Comparison of ENCODE assay signal across 8 cellular contexts in genomic region chr4:80989921-80990544, GRCh38. TPM values are rescaled to one million over a fixed set of nuclear protein-coding genes. Genes with fewer than 3 reads are reported as not detected.
A peak's percentile ranks its signal among the peaks of the same experiment; 100 is the strongest.
DNase-seq lines count a peak whose midpoint lies in the region; ATAC-seq and TF ChIP-seq lines count a peak whose summit lies in the region.

No MANE protein-coding gene starts in this region.

- no peak overlapping the region for H3K56ac ChIP-seq in IMR-90 (ENCODE audit: extremely low read depth, insufficient read depth, low read length)

- no peak overlapping the region for H2BK15ac ChIP-seq in IMR-90 (ENCODE audit: low read depth, low read length)

- TF ChIP-seq CTCF in GM20000 (IDR thresholded peaks at IDR 0.05; ENCODE audit: extremely low read depth, missing control alignments) (peak; percentile 27), IMR-90 (conservative IDR thresholded peaks at IDR 0.05; ENCODE audit: low read depth, low read length) (peak; percentile 68)

- POLR2A ChIA-PET in IMR-90 (lab: Charles Lee; ENCODE audit: unreplicated experiment): no interaction called here

- no peak overlapping the region for H4K5ac ChIP-seq in IMR-90 (ENCODE audit: low read depth, low read length)

- no peak overlapping the region for H3K23ac ChIP-seq in IMR-90 (ENCODE audit: low read depth, low read length)

- peak; percentile 63 for TF ChIP-seq RAD21 in IMR-90 (IDR thresholded peaks at IDR 0.05; ENCODE audit: low read length)

- H2BK120ac ChIP-seq in IMR-90 (ENCODE audit: low read depth, low read length): no peak overlapping the region

- no peak overlapping the region for H4K91ac ChIP-seq in IMR-90 (ENCODE audit: insufficient read depth, low read depth, low read length)

- H3K4me3 ChIP-seq in IMR-90 (ENCODE audit: insufficient read depth, low read depth, low read length): no peak overlapping the region

- no peak for TF ChIP-seq POLR2A in IMR-90 (IDR thresholded peaks at IDR 0.05; ENCODE audit: low read depth, low read length)

- H3K27ac ChIP-seq in IMR-90 (ENCODE audit: insufficient read depth, low read length): no peak overlapping the region

- H3K4ac ChIP-seq in IMR-90 (ENCODE audit: low read depth, low read length): no peak overlapping the region

- H4K20me1 ChIP-seq in IMR-90 (ENCODE audit: insufficient read depth, low read length): no peaks in the 10 kb centered on the region

- H3K4me1 ChIP-seq in IMR-90 (ENCODE audit: control insufficient read depth, insufficient read depth, low read length): no peaks in the 10 kb centered on the region

- no peak overlapping the region for H2BK5ac ChIP-seq in IMR-90 (ENCODE audit: low read depth, low read length, poor library complexity, severe bottlenecking)

- H3K79me1 ChIP-seq in IMR-90 (ENCODE audit: low read depth in 1 of 2, low read length in 2 of 2): no peaks in the 10 kb centered on the region

- H3K9me3 ChIP-seq in IMR-90 (ENCODE audit: control insufficient read depth, insufficient read depth, low read length): no peaks in the 10 kb centered on the region

- WGBS in IMR-90 (ENCODE audit: extremely low coverage in 2 of 2, insufficient read length in 1 of 2), 2 experiments: no CpG with 5 or more reads among the region's 2 CpGs

- H2AFZ ChIP-seq in IMR-90 (replicated peaks; ENCODE audit: low read length, poor library complexity): peak overlapping the region; percentile 47

- dilution Hi-C loops in IMR-90 (cut with HindIII; ENCODE audit: low sequenced_read_pairs, unreplicated experiment): loop anchor here (25.0 kb wide), 1 partner anchor 628 kb away; no protein-coding TSS in a partner anchor

- H3K27me3 Mint-ChIP-seq in activated T-helper 1 cell treated with anti-CD3 and anti-CD28 coated beads, Interleukin-12 subunit alpha, Interleukin-12 subunit beta, Interleukin-2, Interleukin-4 antibody, amounts not matched to agents 30 ng/mL and 10 ng/mL and 1 ng/mL, durations not matched to agents 14 hours and 24 hours and 36 hours (ENCODE audit: insufficient read depth): no peaks in the 10 kb centered on the region

- H2AK5ac ChIP-seq in IMR-90 (ENCODE audit: low read depth, low read length): no peak overlapping the region

- no peaks in the 10 kb centered on the region for H3K36me3 ChIP-seq in IMR-90 (ENCODE audit: control insufficient read depth, insufficient read depth, low read length)

- intact Hi-C loops in IMR-90 (cut with micrococcal nuclease): loop anchor here (1.0 to 2.0 kb wide), 3 partner anchors 51 to 628 kb away; no protein-coding TSS in a partner anchor
- intact Hi-C loops in activated T-helper 1 cell treated with anti-CD3 and anti-CD28 coated beads, Interleukin-12 subunit alpha, Interleukin-12 subunit beta, Interleukin-2, Interleukin-4 antibody, amounts not matched to agents 30 ng/mL and 10 ng/mL and 1 ng/mL, durations not matched to agents 14 hours and 24 hours and 36 hours (cut with micrococcal nuclease): loop anchor here (1.0 kb wide), 2 partner anchors 624 to 628 kb away; no protein-coding TSS in a partner anchor

- H3K27ac Mint-ChIP-seq in activated T-helper 1 cell treated with anti-CD3 and anti-CD28 coated beads, Interleukin-12 subunit alpha, Interleukin-12 subunit beta, Interleukin-2, Interleukin-4 antibody, amounts not matched to agents 30 ng/mL and 10 ng/mL and 1 ng/mL, durations not matched to agents 14 hours and 24 hours and 36 hours: no peak overlapping the region

- H3K14ac ChIP-seq in IMR-90 (replicated peaks; ENCODE audit: low read depth, low read length): no peak overlapping the region

- H3K9me1 ChIP-seq in IMR-90 (ENCODE audit: insufficient read depth, low read length): no peaks in the 10 kb centered on the region

- peaks cover 5% of the 10 kb centered on the region for H3K27me3 ChIP-seq in IMR-90 (ENCODE audit: control insufficient read depth, insufficient read depth, low read length)

- no peaks in the 10 kb centered on the region for H3K9me3 Mint-ChIP-seq in activated T-helper 1 cell treated with anti-CD3 and anti-CD28 coated beads, Interleukin-12 subunit alpha, Interleukin-12 subunit beta, Interleukin-2, Interleukin-4 antibody, amounts not matched to agents 30 ng/mL and 10 ng/mL and 1 ng/mL, durations not matched to agents 14 hours and 24 hours and 36 hours

- peak; percentile 66 for ATAC-seq in IMR-90 (ENCODE audit: low read depth)

- no peak overlapping the region for H4K8ac ChIP-seq in IMR-90 (ENCODE audit: low read depth in 2 of 2, low read length in 2 of 2)

- H3K4me2 ChIP-seq in IMR-90 (ENCODE audit: low read depth, low read length): no peak overlapping the region

- in situ Hi-C loops in IMR-90 (cut with MboI; ENCODE audit: low sequenced_read_pairs): loop anchor here (5.0 kb wide), 1 partner anchor 628 kb away; no protein-coding TSS in a partner anchor

- H3K36me3 Mint-ChIP-seq in activated T-helper 1 cell treated with anti-CD3 and anti-CD28 coated beads, Interleukin-12 subunit alpha, Interleukin-12 subunit beta, Interleukin-2, Interleukin-4 antibody, amounts not matched to agents 30 ng/mL and 10 ng/mL and 1 ng/mL, durations not matched to agents 14 hours and 24 hours and 36 hours (ENCODE audit: low read depth): no peaks in the 10 kb centered on the region

- DNase-seq in NCI-H524 (lab: John Stamatoyannopoulos, UW) (peak; percentile 5 to 40), NCI-H524 treated with DMSO at 0.1 percent for 48 hours (lab: John Stamatoyannopoulos, UW) (no peak), GM20000 (ENCODE audit: low spot score) (peak; percentile 29), IMR-90 (peak; percentile 73), OCI-M2 (lab: John Stamatoyannopoulos, UW; ENCODE audit: unreplicated experiment) (peak; percentile 13), dermis microvascular lymphatic vessel endothelial cell (ENCODE audit: low read depth in 2 of 2) (peak; percentile 16 to 59), middle frontal gyrus (ENCODE audit: extremely low spot score, low spot score) (peak; percentile 57)
- DNase-seq in activated T-helper 1 cell treated with anti-CD3 and anti-CD28 coated beads, Interleukin-12 subunit alpha, Interleukin-12 subunit beta, Interleukin-2, Interleukin-4 antibody, amounts not matched to agents 30 ng/mL and 10 ng/mL and 1 ng/mL, durations not matched to agents 14 hours and 24 hours and 36 hours (ENCODE audit: low spot score): no peak

- no peak overlapping the region for H3K4me3 Mint-ChIP-seq in activated T-helper 1 cell treated with anti-CD3 and anti-CD28 coated beads, Interleukin-12 subunit alpha, Interleukin-12 subunit beta, Interleukin-2, Interleukin-4 antibody, amounts not matched to agents 30 ng/mL and 10 ng/mL and 1 ng/mL, durations not matched to agents 14 hours and 24 hours and 36 hours

- CTCF ChIA-PET in IMR-90 (lab: Yijun Ruan, JAX): interaction anchor here (0.7 to 3.4 kb wide), 8 partner anchors 9 to 628 kb away, joined by 3 to 25 read pairs (median 4); partner anchors contain the start of gene BMP3

- no peak overlapping the region for H3K9ac ChIP-seq in IMR-90 (ENCODE audit: low read depth, low read length)

- H3K18ac ChIP-seq in IMR-90 (ENCODE audit: low read depth, low read length): no peak overlapping the region

- BruUV-seq in IMR-90 (replicated peaks; lab: Mats Ljungman, UMichigan): no TSS peak

- no peaks in the 10 kb centered on the region for H3K4me1 Mint-ChIP-seq in activated T-helper 1 cell treated with anti-CD3 and anti-CD28 coated beads, Interleukin-12 subunit alpha, Interleukin-12 subunit beta, Interleukin-2, Interleukin-4 antibody, amounts not matched to agents 30 ng/mL and 10 ng/mL and 1 ng/mL, durations not matched to agents 14 hours and 24 hours and 36 hours (ENCODE audit: low read depth)

- no peak overlapping the region for H2AK9ac ChIP-seq in IMR-90 (replicated peaks; ENCODE audit: low read depth, low read length, poor library complexity)

- H2BK20ac ChIP-seq in IMR-90 (ENCODE audit: low read depth, low read length): no peak overlapping the region

TF ChIP-seq in IMR-90, 13 proteins besides CTCF, POLR2A, EP300 and RAD21:
- no peak for TF ChIP-seq ELK1 (IDR thresholded peaks at IDR 0.05; ENCODE audit: borderline replicate concordance, low read depth, low read length)
- TF ChIP-seq SMC3 (IDR thresholded peaks at IDR 0.05; ENCODE audit: low read depth, low read length): peak; percentile 76
- TF ChIP-seq MAFK (IDR thresholded peaks at IDR 0.05; ENCODE audit: low read depth, low read length): peak; percentile 29; the same call in 1 of the 2 replicates
- TF ChIP-seq, protein P1, sequence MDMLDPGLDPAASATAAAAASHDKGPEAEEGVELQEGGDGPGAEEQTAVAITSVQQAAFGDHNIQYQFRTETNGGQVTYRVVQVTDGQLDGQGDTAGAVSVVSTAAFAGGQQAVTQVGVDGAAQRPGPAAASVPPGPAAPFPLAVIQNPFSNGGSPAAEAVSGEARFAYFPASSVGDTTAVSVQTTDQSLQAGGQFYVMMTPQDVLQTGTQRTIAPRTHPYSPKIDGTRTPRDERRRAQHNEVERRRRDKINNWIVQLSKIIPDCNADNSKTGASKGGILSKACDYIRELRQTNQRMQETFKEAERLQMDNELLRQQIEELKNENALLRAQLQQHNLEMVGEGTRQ (IDR thresholded peaks at IDR 0.05; ENCODE audit: low read depth, low read length): no peak
TF ChIP-seq in IMR-90: peak in this region for 2.

RNA-seq across cellular contexts. Expression of gene BMP3, which starts 40.5 kb away (rescaled TPM):
- total RNA-seq in IMR-90 (2012; rRNA removed) (under 0.01 TPM in 2 replicates), dermis microvascular lymphatic vessel endothelial cell (not detected in 2 replicates)
- 0.04 and 0.10 TPM in 2 replicates for polyA plus RNA-seq in IMR-90 (2012; rRNA removed)
- polyA plus RNA-seq in IMR-90 (2012; cell fraction: cytosol; rRNA removed): 0.01 TPM in 1 of 2 replicates, not detected in the other
- polyA plus RNA-seq in IMR-90 (2012; cell fraction: nucleus; rRNA removed; ENCODE audit: low replicate concordance): 0.08 and 0.72 TPM in 2 replicates
- not detected in 2 replicates for total RNA-seq in activated T-helper 1 cell treated with anti-CD3 and anti-CD28 coated beads, Interleukin-12 subunit alpha, Interleukin-12 subunit beta, Interleukin-2, Interleukin-4 antibody, amounts not matched to agents 30 ng/mL and 10 ng/mL and 1 ng/mL, durations not matched to agents 14 hours and 24 hours and 36 hours

Comparison
In these comparisons a context has a peak if more than half of its experiments do, and no peak if none do; other contexts are left out.
1. DNase-seq: peak in NCI-H524 (2 of 2), GM20000 (single experiment), IMR-90 (single experiment), OCI-M2 (single experiment), dermis microvascular lymphatic vessel endothelial cell (2 of 2) and middle frontal gyrus (single experiment); none in NCI-H524 treated with DMSO at 0.1 percent for 48 hours (single experiment) and activated T-helper 1 cell treated with anti-CD3 and anti-CD28 coated beads, Interleukin-12 subunit alpha, Interleukin-12 subunit beta, Interleukin-2, Interleukin-4 antibody, amounts not matched to agents 30 ng/mL and 10 ng/mL and 1 ng/mL, durations not matched to agents 14 hours and 24 hours and 36 hours (single experiment).